Comparison of ENCODE assay signal across 2 cellular contexts in the genomic region with DNA sequence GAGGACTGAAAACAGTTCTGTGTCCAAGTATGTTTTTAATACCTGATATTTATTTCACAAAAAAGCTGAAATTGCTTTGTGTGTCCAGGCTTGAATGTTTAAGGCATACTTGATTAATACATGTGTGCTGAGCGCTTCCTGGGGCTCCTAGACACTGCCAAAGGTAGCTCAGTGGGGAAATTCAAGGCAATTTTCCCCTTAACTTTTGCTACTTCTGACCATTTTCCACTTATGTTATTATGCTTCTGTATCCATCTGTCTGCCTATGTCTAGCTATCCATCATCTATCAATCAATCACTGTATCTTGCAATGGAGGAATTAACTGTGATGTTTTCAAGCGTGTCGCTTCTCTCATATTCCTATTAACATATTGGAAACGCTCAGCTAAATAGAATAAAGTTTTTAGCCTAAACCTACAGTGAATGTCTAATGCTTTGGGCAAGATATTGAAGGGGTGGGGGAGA.
TF ChIP-seq lines count a peak whose summit lies in the region.

No MANE protein-coding gene starts in this region.

TF ChIP-seq in HEK293, 187 proteins besides CTCF, POLR2A, EP300 and RAD21 (continued from another document):
- TF ChIP-seq ZNF521 (tag by site-specific recombination; IDR thresholded peaks at IDR 0.05) (no peak), ZNF394 (tag by site-specific recombination; IDR thresholded peaks at IDR 0.05; ENCODE audit: borderline replicate concordance) (no peak)
- TF ChIP-seq, protein P1, sequence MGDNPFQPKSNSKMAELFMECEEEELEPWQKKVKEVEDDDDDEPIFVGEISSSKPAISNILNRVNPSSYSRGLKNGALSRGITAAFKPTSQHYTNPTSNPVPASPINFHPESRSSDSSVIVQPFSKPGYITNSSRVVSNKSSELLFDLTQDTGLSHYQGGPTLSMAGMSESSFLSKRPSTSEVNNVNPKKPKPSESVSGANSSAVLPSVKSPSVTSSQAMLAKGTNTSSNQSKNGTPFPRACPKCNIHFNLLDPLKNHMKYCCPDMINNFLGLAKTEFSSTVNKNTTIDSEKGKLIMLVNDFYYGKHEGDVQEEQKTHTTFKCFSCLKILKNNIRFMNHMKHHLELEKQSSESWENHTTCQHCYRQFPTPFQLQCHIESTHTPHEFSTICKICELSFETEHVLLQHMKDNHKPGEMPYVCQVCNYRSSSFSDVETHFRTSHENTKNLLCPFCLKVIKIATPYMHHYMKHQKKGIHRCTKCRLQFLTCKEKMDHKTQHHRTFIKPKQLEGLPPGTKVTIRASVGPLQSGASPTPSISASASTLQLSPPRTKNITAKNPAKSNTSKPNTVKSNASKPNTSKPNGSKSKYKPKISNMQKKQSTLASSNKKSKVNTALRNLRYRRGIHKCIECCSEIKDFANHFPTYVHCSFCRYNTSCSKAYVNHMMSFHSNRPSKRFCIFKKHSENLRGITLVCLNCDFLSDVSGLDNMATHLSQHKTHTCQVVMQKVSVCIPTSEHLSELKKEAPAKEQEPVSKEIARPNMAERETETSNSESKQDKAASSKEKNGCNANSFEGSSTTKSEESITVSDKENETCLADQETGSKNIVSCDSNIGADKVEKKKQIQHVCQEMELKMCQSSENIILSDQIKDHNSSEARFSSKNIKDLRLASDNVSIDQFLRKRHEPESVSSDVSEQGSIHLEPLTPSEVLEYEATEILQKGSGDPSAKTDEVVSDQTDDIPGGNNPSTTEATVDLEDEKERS (tag by site-specific recombination; IDR thresholded peaks at IDR 0.05) = no peak
- TF ChIP-seq, protein P2, sequence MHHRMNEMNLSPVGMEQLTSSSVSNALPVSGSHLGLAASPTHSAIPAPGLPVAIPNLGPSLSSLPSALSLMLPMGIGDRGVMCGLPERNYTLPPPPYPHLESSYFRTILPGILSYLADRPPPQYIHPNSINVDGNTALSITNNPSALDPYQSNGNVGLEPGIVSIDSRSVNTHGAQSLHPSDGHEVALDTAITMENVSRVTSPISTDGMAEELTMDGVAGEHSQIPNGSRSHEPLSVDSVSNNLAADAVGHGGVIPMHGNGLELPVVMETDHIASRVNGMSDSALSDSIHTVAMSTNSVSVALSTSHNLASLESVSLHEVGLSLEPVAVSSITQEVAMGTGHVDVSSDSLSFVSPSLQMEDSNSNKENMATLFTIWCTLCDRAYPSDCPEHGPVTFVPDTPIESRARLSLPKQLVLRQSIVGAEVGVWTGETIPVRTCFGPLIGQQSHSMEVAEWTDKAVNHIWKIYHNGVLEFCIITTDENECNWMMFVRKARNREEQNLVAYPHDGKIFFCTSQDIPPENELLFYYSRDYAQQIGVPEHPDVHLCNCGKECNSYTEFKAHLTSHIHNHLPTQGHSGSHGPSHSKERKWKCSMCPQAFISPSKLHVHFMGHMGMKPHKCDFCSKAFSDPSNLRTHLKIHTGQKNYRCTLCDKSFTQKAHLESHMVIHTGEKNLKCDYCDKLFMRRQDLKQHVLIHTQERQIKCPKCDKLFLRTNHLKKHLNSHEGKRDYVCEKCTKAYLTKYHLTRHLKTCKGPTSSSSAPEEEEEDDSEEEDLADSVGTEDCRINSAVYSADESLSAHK (tag by site-specific recombination; IDR thresholded peaks at IDR 0.05) = peak; percentile 94

TF ChIP-seq in K562, 482 proteins besides CTCF, POLR2A, EP300 and RAD21:
- TF ChIP-seq, protein P3, sequence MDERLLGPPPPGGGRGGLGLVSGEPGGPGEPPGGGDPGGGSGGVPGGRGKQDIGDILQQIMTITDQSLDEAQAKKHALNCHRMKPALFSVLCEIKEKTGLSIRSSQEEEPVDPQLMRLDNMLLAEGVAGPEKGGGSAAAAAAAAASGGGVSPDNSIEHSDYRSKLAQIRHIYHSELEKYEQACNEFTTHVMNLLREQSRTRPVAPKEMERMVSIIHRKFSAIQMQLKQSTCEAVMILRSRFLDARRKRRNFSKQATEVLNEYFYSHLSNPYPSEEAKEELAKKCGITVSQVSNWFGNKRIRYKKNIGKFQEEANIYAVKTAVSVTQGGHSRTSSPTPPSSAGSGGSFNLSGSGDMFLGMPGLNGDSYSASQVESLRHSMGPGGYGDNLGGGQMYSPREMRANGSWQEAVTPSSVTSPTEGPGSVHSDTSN (CRISPR knock-in tag; IDR thresholded peaks at IDR 0.05; ENCODE audit: low read depth) = no peak
- TF ChIP-seq, protein P3 (tag; conservative IDR thresholded peaks at IDR 0.05; ENCODE audit: low read depth) = peak; percentile 20; the same call in 1 of the 2 replicates
- TF ChIP-seq SP2 (IDR thresholded peaks at IDR 0.05; ENCODE audit: extremely low read depth, low read depth, low read length, poor library complexity, severe bottlenecking) = no peak
